25 cellular contexts compared by ENCODE assay signal in genomic region chr1:232339077-232339476, GRCh38.
"Had no signal": no experiment of that assay in that cellular context is flagged by ENCODE, and none has a peak within 500 bp of the region (broad histone marks: within the 10 kb centered on the region; RNA-seq: fewer than 3 reads in every experiment).

No MANE protein-coding gene starts in this region.

- H3K4me3 Mint-ChIP-seq: dendritic cell treated with granulocyte-macrophage colony-stimulating factor and Interleukin-4, amounts not matched to agents 40 ng/mL and 50 ng/mL, for 4 days; endodermal cell; naive thymus-derived CD8-positive, alpha-beta T cell; nephron progenitor cell; stimulated activated effector memory CD8-positive, alpha-beta T cell treated with anti-CD3 and anti-CD28 coated beads, Interleukin-12 subunit alpha, Interleukin-12 subunit beta, amount 100 ng/mL, for 72 hours; type B pancreatic cell had no signal

- H3K9me3 Mint-ChIP-seq: dendritic cell treated with granulocyte-macrophage colony-stimulating factor and Interleukin-4, amounts not matched to agents 40 ng/mL and 50 ng/mL, for 4 days; stimulated activated effector memory CD8-positive, alpha-beta T cell treated with anti-CD3 and anti-CD28 coated beads, Interleukin-12 subunit alpha, Interleukin-12 subunit beta, amount 100 ng/mL, for 72 hours; type B pancreatic cell had no signal

- H3K27me3 ChIP-seq: colonic mucosa, gastrocnemius medialis, sigmoid colon, testis, tibial artery had no signal

- H3K9me3 ChIP-seq: colonic mucosa, gastrocnemius medialis, prostate gland, sigmoid colon, testis, tibial artery had no signal

- H3K27ac Mint-ChIP-seq: dendritic cell treated with granulocyte-macrophage colony-stimulating factor and Interleukin-4, amounts not matched to agents 40 ng/mL and 50 ng/mL, for 4 days; endodermal cell; naive thymus-derived CD8-positive, alpha-beta T cell; nephron progenitor cell; stimulated activated effector memory CD8-positive, alpha-beta T cell treated with anti-CD3 and anti-CD28 coated beads, Interleukin-12 subunit alpha, Interleukin-12 subunit beta, amount 100 ng/mL, for 72 hours; type B pancreatic cell had no signal

- H3K27ac ChIP-seq: colonic mucosa, epithelial cell of prostate, gastrocnemius medialis, prostate gland, sigmoid colon, testis, tibial artery had no signal

- DNase-seq: colonic mucosa; effector CD8-positive, alpha-beta T cell; endodermal cell; foreskin fibroblast; gastrocnemius medialis; head of caudate nucleus; kidney; naive thymus-derived CD8-positive, alpha-beta T cell; nephron progenitor cell; nucleus accumbens; right cardiac atrium; sigmoid colon; stimulated activated CD4-positive, alpha-beta T cell treated with anti-CD3 and anti-CD28 coated beads, Interleukin-2, amount 100 ng/mL, for 24 hours; stimulated activated CD4-positive, alpha-beta T cell treated with anti-CD3 and anti-CD28 coated beads, Interleukin-4, amount 100 ng/mL, for 24 hours; stimulated activated naive CD8-positive, alpha-beta T cell treated with anti-CD3 and anti-CD28 coated beads, Interleukin-15, Interleukin-2, amounts not matched to agents 100 U/mL and 50 U/mL, for 24 hours; substantia nigra; testis; tibial artery had no signal

- H3K4me1 ChIP-seq: colonic mucosa, gastrocnemius medialis, prostate gland, sigmoid colon, testis, tibial artery had no signal

- H3K36me3 Mint-ChIP-seq: naive thymus-derived CD8-positive, alpha-beta T cell; stimulated activated effector memory CD8-positive, alpha-beta T cell treated with anti-CD3 and anti-CD28 coated beads, Interleukin-12 subunit alpha, Interleukin-12 subunit beta, amount 100 ng/mL, for 72 hours; type B pancreatic cell had no signal

- ATAC-seq: esophagus mucosa; gastrocnemius medialis; left lobe of liver; naive thymus-derived CD8-positive, alpha-beta T cell; right cardiac atrium; stimulated activated effector memory CD8-positive, alpha-beta T cell treated with anti-CD3 and anti-CD28 coated beads, Interleukin-12 subunit alpha, Interleukin-12 subunit beta, amount 100 ng/mL, for 72 hours; stimulated activated naive CD8-positive, alpha-beta T cell treated with anti-CD3 and anti-CD28 coated beads, Interleukin-15, Interleukin-2, amounts not matched to agents 100 U/mL and 50 U/mL, for 24 hours had no signal
